In the genomic region with DNA sequence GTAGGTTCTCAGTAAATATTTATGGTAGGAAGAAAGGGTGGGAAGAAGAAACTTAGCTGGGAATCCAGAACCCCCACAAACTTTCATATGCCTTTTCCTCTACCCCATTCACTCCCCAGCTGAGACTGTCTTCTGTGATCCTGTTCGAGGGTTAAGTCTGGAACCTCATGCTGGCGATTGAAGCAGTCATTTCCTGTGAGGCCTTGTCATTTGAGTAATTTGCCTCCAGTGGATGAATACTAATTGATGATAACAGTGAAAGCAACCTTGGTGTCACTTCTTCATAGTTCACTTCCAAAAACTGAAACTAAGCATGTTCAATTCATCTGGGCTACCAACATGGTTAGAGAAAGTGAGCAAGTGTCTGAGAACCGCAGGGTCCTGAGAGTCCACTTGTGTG, we compare ENCODE assay signal across 35 cellular contexts.
"Had no signal": no experiment of that assay in that cellular context is flagged by ENCODE, and none has a peak within 500 bp of the region (broad histone marks: within the 10 kb centered on the region; RNA-seq: fewer than 3 reads in every experiment).

No MANE protein-coding gene starts in this region.

- H3K36me3 ChIP-seq: ascending aorta, cardiac muscle cell had no signal

- DNase-seq: activated B cell treated with CpG ODN at 0.5 μM for 24 hours; activated CD4-positive, alpha-beta memory T cell treated with anti-CD3 and anti-CD28 coated beads for 36 hours; activated CD4-positive, alpha-beta T cell treated with anti-CD3 and anti-CD28 coated beads for 4 hours; activated CD4-positive, alpha-beta T cell treated with anti-CD3 and anti-CD28 coated beads, Interleukin-2, amount 10 ng/mL, durations not matched to agents 24 days and 14 days; activated CD4-positive, alpha-beta T cell treated with anti-CD3 and anti-CD28 coated beads, Interleukin-2, amount 50 U/mL, for 1 hour; activated CD4-positive, alpha-beta T cell treated with anti-CD3 and anti-CD28 coated beads, Interleukin-2, amount 50 U/mL, for 4 hours; activated CD4-positive, CD25-positive, alpha-beta regulatory T cell treated with anti-CD3 and anti-CD28 coated beads, Interleukin-2, amount 50 U/mL, for 72 hours; activated CD8-positive, alpha-beta memory T cell treated with anti-CD3 and anti-CD28 coated beads, Interleukin-2, amount 50 U/mL, for 4 hours; activated CD8-positive, alpha-beta T cell treated with anti-CD3 and anti-CD28 coated beads for 36 hours; activated effector memory CD4-positive, alpha-beta T cell treated with Interleukin-2 at 50 U/mL for 16 hours; activated gamma-delta T cell; activated naive CD4-positive, alpha-beta T cell treated with anti-CD3 and anti-CD28 coated beads, Interleukin-2, amount 10 ng/mL, durations not matched to agents 7 days and 5 days; activated naive CD4-positive, alpha-beta T cell treated with Interleukin-2 at 50 U/mL for 16 hours; activated naive CD8-positive, alpha-beta T cell treated with anti-CD3 and anti-CD28 coated beads, Interleukin-2, amount 10 ng/mL, durations not matched to agents 7 days and 5 days; activated naive CD8-positive, alpha-beta T cell treated with anti-CD3 and anti-CD28 coated beads, Interleukin-2, amount 50 U/mL, for 24 hours; activated T-cell treated with anti-CD3 and anti-CD28 coated beads for 4 hours; activated T-cell treated with anti-CD3 and anti-CD28 coated beads, Interleukin-2, amount 50 U/mL, for 1 hour; activated T-cell treated with anti-CD3 and anti-CD28 coated beads, Interleukin-2, amount 50 U/mL, for 4 hours; activated T-cell treated with anti-CD3 and anti-CD28 coated beads, Interleukin-2, amount 50 U/mL, for 72 hours; amygdala; anterior cingulate cortex; central memory CD4-positive, alpha-beta T cell; T-helper 1 cell; T-helper 2 cell; T-helper 9 cell had no signal

- ATAC-seq: activated CD8-positive, alpha-beta T cell treated with anti-CD3 and anti-CD28 coated beads for 36 hours; activated naive CD8-positive, alpha-beta T cell treated with anti-CD3 and anti-CD28 coated beads, Interleukin-2, amount 50 U/mL, for 24 hours; activated T-cell treated with anti-CD3 and anti-CD28 coated beads, Interleukin-2, amount 50 U/mL, for 4 hours; activated T-cell treated with anti-CD3 and anti-CD28 coated beads, Interleukin-2, amount 50 U/mL, for 72 hours had no signal

- H3K9me3 Mint-ChIP-seq: activated CD4-positive, alpha-beta memory T cell treated with anti-CD3 and anti-CD28 coated beads for 36 hours; activated naive CD4-positive, alpha-beta T cell treated with anti-CD3 and anti-CD28 coated beads, Interleukin-2, amount 50 U/mL, for 24 hours had no signal

- H3K27me3 Mint-ChIP-seq: activated B cell treated with CpG ODN at 0.5 μM for 24 hours; activated CD4-positive, alpha-beta memory T cell treated with anti-CD3 and anti-CD28 coated beads for 36 hours; activated CD4-positive, alpha-beta T cell treated with anti-CD3 and anti-CD28 coated beads, Interleukin-2, amount 10 ng/mL, durations not matched to agents 24 days and 14 days; activated CD8-positive, alpha-beta T cell treated with anti-CD3 and anti-CD28 coated beads for 36 hours; activated naive CD4-positive, alpha-beta T cell treated with anti-CD3 and anti-CD28 coated beads, Interleukin-2, amount 10 ng/mL, durations not matched to agents 7 days and 5 days; activated naive CD8-positive, alpha-beta T cell treated with anti-CD3 and anti-CD28 coated beads, Interleukin-2, amount 10 ng/mL, durations not matched to agents 7 days and 5 days; activated naive CD8-positive, alpha-beta T cell treated with anti-CD3 and anti-CD28 coated beads, Interleukin-2, amount 50 U/mL, for 24 hours had no signal

- H3K4me1 Mint-ChIP-seq: activated B cell treated with CpG ODN at 0.5 μM for 24 hours; activated CD4-positive, alpha-beta T cell treated with anti-CD3 and anti-CD28 coated beads, Interleukin-2, amount 10 ng/mL, durations not matched to agents 24 days and 14 days; activated naive CD4-positive, alpha-beta T cell treated with anti-CD3 and anti-CD28 coated beads, Interleukin-2, amount 10 ng/mL, durations not matched to agents 7 days and 5 days; activated naive CD4-positive, alpha-beta T cell treated with anti-CD3 and anti-CD28 coated beads, Interleukin-2, amount 50 U/mL, for 24 hours; activated naive CD8-positive, alpha-beta T cell treated with anti-CD3 and anti-CD28 coated beads, Interleukin-2, amount 10 ng/mL, durations not matched to agents 7 days and 5 days; activated naive CD8-positive, alpha-beta T cell treated with anti-CD3 and anti-CD28 coated beads, Interleukin-2, amount 50 U/mL, for 24 hours; brain had no signal

- H3K36me3 Mint-ChIP-seq: activated CD4-positive, alpha-beta memory T cell treated with anti-CD3 and anti-CD28 coated beads for 36 hours; activated naive CD4-positive, alpha-beta T cell treated with anti-CD3 and anti-CD28 coated beads, Interleukin-2, amount 10 ng/mL, durations not matched to agents 7 days and 5 days; activated naive CD4-positive, alpha-beta T cell treated with anti-CD3 and anti-CD28 coated beads, Interleukin-2, amount 50 U/mL, for 24 hours; activated naive CD8-positive, alpha-beta T cell; activated naive CD8-positive, alpha-beta T cell treated with anti-CD3 and anti-CD28 coated beads, Interleukin-2, amount 10 ng/mL, durations not matched to agents 7 days and 5 days; brain had no signal

- H3K4me3 Mint-ChIP-seq: activated B cell treated with CpG ODN at 0.5 μM for 24 hours; activated CD4-positive, alpha-beta memory T cell treated with anti-CD3 and anti-CD28 coated beads for 36 hours; activated CD4-positive, alpha-beta T cell treated with anti-CD3 and anti-CD28 coated beads, Interleukin-2, amount 10 ng/mL, durations not matched to agents 24 days and 14 days; activated CD8-positive, alpha-beta T cell treated with anti-CD3 and anti-CD28 coated beads for 36 hours; activated naive CD4-positive, alpha-beta T cell treated with anti-CD3 and anti-CD28 coated beads, Interleukin-2, amount 10 ng/mL, durations not matched to agents 7 days and 5 days; activated naive CD4-positive, alpha-beta T cell treated with anti-CD3 and anti-CD28 coated beads, Interleukin-2, amount 50 U/mL, for 24 hours; activated naive CD8-positive, alpha-beta T cell; activated naive CD8-positive, alpha-beta T cell treated with anti-CD3 and anti-CD28 coated beads, Interleukin-2, amount 10 ng/mL, durations not matched to agents 7 days and 5 days; activated naive CD8-positive, alpha-beta T cell treated with anti-CD3 and anti-CD28 coated beads, Interleukin-2, amount 50 U/mL, for 24 hours; activated T-cell treated with anti-CD3 and anti-CD28 coated beads, Interleukin-2, amount 50 U/mL, for 4 hours; activated T-cell treated with anti-CD3 and anti-CD28 coated beads, Interleukin-2, amount 50 U/mL, for 72 hours; activated T-helper 1 cell treated with anti-CD3 and anti-CD28 coated beads, Interleukin-12 subunit alpha, Interleukin-12 subunit beta, Interleukin-2, Interleukin-4 antibody, amounts not matched to agents 30 ng/mL and 10 ng/mL and 1 ng/mL, durations not matched to agents 14 hours and 24 hours and 36 hours; brain; T-helper 1 cell treated with Interleukin-12 subunit alpha and Interleukin-12 subunit beta and Interleukin-4 antibody, amounts not matched to agents 30 μg/mL and 1 μg/mL, for 36 hours; T-helper 2 cell treated with Interferon-gamma antibody and Interleukin-4, amounts not matched to agents 5 μg/mL and 100 μg/mL, for 36 hours had no signal

- H3K27ac ChIP-seq: ascending aorta, cardiac muscle cell, VCaP had no signal

- H3K27me3 ChIP-seq: ascending aorta, cardiac muscle cell had no signal

- H3K9me3 ChIP-seq: ascending aorta had no signal

- H3K4me3 ChIP-seq: ascending aorta, cardiac muscle cell had no signal

- H3K27ac Mint-ChIP-seq: activated B cell treated with CpG ODN at 0.5 μM for 24 hours; activated CD4-positive, alpha-beta memory T cell treated with anti-CD3 and anti-CD28 coated beads for 36 hours; activated CD4-positive, alpha-beta T cell treated with anti-CD3 and anti-CD28 coated beads, Interleukin-2, amount 10 ng/mL, durations not matched to agents 24 days and 14 days; activated CD8-positive, alpha-beta T cell treated with anti-CD3 and anti-CD28 coated beads for 36 hours; activated naive CD4-positive, alpha-beta T cell treated with anti-CD3 and anti-CD28 coated beads, Interleukin-2, amount 10 ng/mL, durations not matched to agents 7 days and 5 days; activated naive CD4-positive, alpha-beta T cell treated with anti-CD3 and anti-CD28 coated beads, Interleukin-2, amount 50 U/mL, for 24 hours; activated naive CD8-positive, alpha-beta T cell; activated naive CD8-positive, alpha-beta T cell treated with anti-CD3 and anti-CD28 coated beads, Interleukin-2, amount 10 ng/mL, durations not matched to agents 7 days and 5 days; activated naive CD8-positive, alpha-beta T cell treated with anti-CD3 and anti-CD28 coated beads, Interleukin-2, amount 50 U/mL, for 24 hours; activated T-cell treated with anti-CD3 and anti-CD28 coated beads, Interleukin-2, amount 50 U/mL, for 72 hours; activated T-helper 1 cell treated with anti-CD3 and anti-CD28 coated beads, Interleukin-12 subunit alpha, Interleukin-12 subunit beta, Interleukin-2, Interleukin-4 antibody, amounts not matched to agents 30 ng/mL and 10 ng/mL and 1 ng/mL, durations not matched to agents 14 hours and 24 hours and 36 hours; activated T-helper 2 cell treated with anti-CD3 and anti-CD28 coated beads, Interferon-gamma antibody, Interleukin-2, Interleukin-4, amounts not matched to agents 10 μg/mL and 5 μg/mL and 100 μg/mL, durations not matched to agents 14 hours and 24 hours and 36 hours; brain; T-helper 1 cell treated with Interleukin-12 subunit alpha and Interleukin-12 subunit beta and Interleukin-4 antibody, amounts not matched to agents 30 μg/mL and 1 μg/mL, for 36 hours; T-helper 2 cell treated with Interferon-gamma antibody and Interleukin-4, amounts not matched to agents 5 μg/mL and 100 μg/mL, for 36 hours had no signal

- H3K4me1 ChIP-seq: ascending aorta had no signal
